In the genomic region with DNA sequence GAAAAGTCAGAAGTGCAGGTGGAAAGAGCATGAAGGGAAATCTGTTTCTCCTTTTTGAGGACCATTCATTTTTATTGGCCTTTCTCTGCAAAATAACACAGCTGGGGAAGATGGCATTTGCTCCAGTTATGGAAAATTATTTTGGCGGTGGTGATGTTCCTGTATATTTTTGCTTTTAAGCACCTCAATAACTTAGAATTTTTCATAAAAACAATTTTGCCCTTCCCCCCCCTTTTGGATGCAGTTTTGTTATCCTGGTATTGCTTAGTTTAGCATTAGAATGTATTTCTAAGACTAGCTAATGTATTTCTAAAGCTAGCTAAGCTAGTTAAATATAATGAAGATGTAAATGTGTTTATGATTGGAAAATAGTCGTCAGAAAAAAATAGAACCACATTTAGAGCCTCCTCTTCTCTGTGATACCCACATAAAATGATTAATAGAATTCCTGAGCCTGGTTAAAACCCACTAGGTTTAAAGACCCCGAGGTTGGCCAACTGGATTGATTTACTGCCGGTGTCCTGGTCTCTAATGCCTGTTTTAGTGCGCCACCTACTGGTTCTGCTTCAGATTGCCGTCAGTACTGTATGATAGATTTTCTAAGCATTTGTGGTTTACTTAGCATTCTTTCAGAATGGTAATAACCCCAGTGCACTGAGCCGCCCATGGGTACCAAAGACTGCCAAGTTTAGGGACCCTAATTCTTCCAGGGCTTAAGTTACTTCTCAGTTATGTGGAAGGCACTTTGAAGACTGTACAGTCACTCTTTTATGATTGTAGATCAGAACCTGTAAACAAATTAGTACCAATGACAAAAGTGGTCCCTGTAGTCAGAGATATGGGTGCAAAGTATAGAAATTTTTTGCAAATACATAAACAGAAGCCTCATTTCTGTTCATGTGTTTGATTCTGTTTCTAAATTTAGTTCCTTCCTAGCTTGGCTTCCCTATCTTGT, we compare ENCODE assay signal across 8 cellular contexts. TPM values are rescaled to one million over a fixed set of nuclear protein-coding genes. Genes with fewer than 3 reads are reported as not detected.
DNase-seq lines count a peak whose midpoint lies in the region; ATAC-seq and TF ChIP-seq lines count a peak whose summit lies in the region.

No MANE protein-coding gene starts in this region.

- H3K9me3 Mint-ChIP-seq in activated T-cell treated with anti-CD3 and anti-CD28 coated beads, Interleukin-2, amount 50 U/mL, for 72 hours: no peaks in the 10 kb centered on the region
- H3K9me3 Mint-ChIP-seq in natural killer cell treated with Interleukin-12 subunit alpha and Interleukin-12 subunit beta and Interleukin-15 and Interleukin-18, amount 100 ng/mL, for 72 hours: no peaks in the 10 kb centered on the region

- H3K27me3 Mint-ChIP-seq in activated T-cell treated with anti-CD3 and anti-CD28 coated beads, Interleukin-2, amount 50 U/mL, for 72 hours (ENCODE audit: low read depth): no peaks in the 10 kb centered on the region
- no peaks in the 10 kb centered on the region for H3K27me3 Mint-ChIP-seq in natural killer cell treated with Interleukin-12 subunit alpha and Interleukin-12 subunit beta and Interleukin-15 and Interleukin-18, amount 100 ng/mL, for 72 hours

- peaks cover 0 to 2% of the 10 kb centered on the region in 2 donors for H3K36me3 Mint-ChIP-seq in activated T-cell treated with anti-CD3 and anti-CD28 coated beads, Interleukin-2, amount 50 U/mL, for 72 hours (ENCODE audit: insufficient read depth in 2 of 2)
- peaks cover 16% of the 10 kb centered on the region for H3K36me3 Mint-ChIP-seq in natural killer cell treated with Interleukin-12 subunit alpha and Interleukin-12 subunit beta and Interleukin-15 and Interleukin-18, amount 100 ng/mL, for 72 hours

- H3K4me1 ChIP-seq in Peyer's patch: peaks cover 4 to 80% (median 14%) of the 10 kb centered on the region in 4 donors

- H3K4me1 Mint-ChIP-seq in activated T-cell treated with anti-CD3 and anti-CD28 coated beads, Interleukin-2, amount 50 U/mL, for 72 hours (ENCODE audit: low read depth): peaks cover 71% of the 10 kb centered on the region
- H3K4me1 Mint-ChIP-seq in natural killer cell treated with Interleukin-12 subunit alpha and Interleukin-12 subunit beta and Interleukin-15 and Interleukin-18, amount 100 ng/mL, for 72 hours (ENCODE audit: low read depth in 2 of 2): peaks cover 80 to 86% of the 10 kb centered on the region in 2 donors

- no peaks in the 10 kb centered on the region for H3K27me3 ChIP-seq in Peyer's patch

- peak overlapping the region in 3 of 4 donors; percentile 79 to 97 (median 97) for H3K27ac ChIP-seq in Peyer's patch

- TF ChIP-seq CTCF in AG09309 (IDR thresholded peaks at IDR 0.05; ENCODE audit: control insufficient read depth, insufficient read depth, low read depth, low read length, missing control alignments) (peak; percentile 85), Peyer's patch (IDR thresholded peaks at IDR 0.05) (peak; percentile 79 to 97 (median 95))

- H3K4me3 Mint-ChIP-seq in activated T-cell treated with anti-CD3 and anti-CD28 coated beads, Interleukin-2, amount 50 U/mL, for 72 hours: peak overlapping the region; percentile 46 to 55
- peak overlapping the region; percentile 81 for H3K4me3 Mint-ChIP-seq in natural killer cell treated with Interleukin-12 subunit alpha and Interleukin-12 subunit beta and Interleukin-15 and Interleukin-18, amount 100 ng/mL, for 72 hours

- peak overlapping the region; percentile 54 for H3K27ac Mint-ChIP-seq in activated T-cell treated with anti-CD3 and anti-CD28 coated beads, Interleukin-2, amount 50 U/mL, for 72 hours
- peak overlapping the region; percentile 93 to 96 for H3K27ac Mint-ChIP-seq in natural killer cell treated with Interleukin-12 subunit alpha and Interleukin-12 subunit beta and Interleukin-15 and Interleukin-18, amount 100 ng/mL, for 72 hours

- no peak for TF ChIP-seq POLR2A in Peyer's patch (IDR thresholded peaks at IDR 0.05)

- ATAC-seq in GM19395 (IDR thresholded peaks at IDR 0.05; ENCODE audit: unreplicated experiment): peak; percentile 62
- ATAC-seq in activated T-cell treated with anti-CD3 and anti-CD28 coated beads, Interleukin-2, amount 50 U/mL, for 72 hours (replicated peaks in 1 of 2): peak; percentile 65 to 74
- peak; percentile 58 to 60 for ATAC-seq in natural killer cell treated with Interleukin-12 subunit alpha and Interleukin-12 subunit beta and Interleukin-15 and Interleukin-18, amount 100 ng/mL, for 72 hours

- peaks cover 0 to 5% (median 0%) of the 10 kb centered on the region in 3 donors for H3K36me3 ChIP-seq in Peyer's patch

- DNase-seq in AG09309 (ENCODE audit: low read depth) (no peak), LHCN-M2 (ENCODE audit: low read depth) (peak; percentile 82), Peyer's patch (peak in 2 of 3 donors; percentile 88 to 95), fibroblast of gingiva (ENCODE audit: low read depth) (peak; percentile 63)
- DNase-seq in activated T-cell treated with anti-CD3 and anti-CD28 coated beads, Interleukin-2, amount 50 U/mL, for 72 hours: peak; percentile 80 to 85
- peak; percentile 86 for DNase-seq in natural killer cell treated with Interleukin-12 subunit alpha and Interleukin-12 subunit beta and Interleukin-15 and Interleukin-18, amount 100 ng/mL, for 72 hours (ENCODE audit: low spot score)
- peak; percentile 32 to 89 (median 75) for DNase-seq in stimulated activated naive CD4-positive, alpha-beta T cell (lab: John Stamatoyannopoulos, UW)

- no peak overlapping the region for H3K4me3 ChIP-seq in AG09309 (ENCODE audit: control insufficient read depth, low read depth, low read length)
- H3K4me3 ChIP-seq in Peyer's patch: peak overlapping the region in 2 of 4 donors; percentile 23 to 26

- H3K9me3 ChIP-seq in Peyer's patch: no peaks in the 10 kb centered on the region

RNA-seq across cellular contexts. Expression of gene KLF3, which starts 11.4 kb away (rescaled TPM):
- total RNA-seq in LHCN-M2 (2014; rRNA removed): 8.4 and 14.1 TPM in 2 replicates
- polyA plus RNA-seq in LHCN-M2 (2012): 4.4 TPM
- 100 to 1,000 TPM in 2 of 4 donors, 10 to 100 TPM in 2; 36.3 to 128 (median 103) TPM for total RNA-seq in Peyer's patch
- 1 to 10 TPM; 7.4 to 9.6 TPM for total RNA-seq in activated T-cell treated with anti-CD3 and anti-CD28 coated beads, Interleukin-2, amount 50 U/mL, for 72 hours
- 10 to 100 TPM; 68.6 to 68.9 TPM for total RNA-seq in natural killer cell treated with Interleukin-12 subunit alpha and Interleukin-12 subunit beta and Interleukin-15 and Interleukin-18, amount 100 ng/mL, for 72 hours
